1 cellular context compared by ENCODE assay signal in genomic region chr1:40877681-40878080, GRCh38.
TF ChIP-seq lines count a peak whose summit lies in the region.

No MANE protein-coding gene starts in this region.

TF ChIP-seq in H1, 55 proteins besides CTCF, POLR2A, EP300 and RAD21:
- TF ChIP-seq SIN3A (conservative IDR thresholded peaks at IDR 0.05 in 1 of 2, IDR thresholded peaks at IDR 0.05 in 1 of 2; ENCODE audit: low read depth in 1 of 2, low read length in 2 of 2) (no peak), CREB1 (IDR thresholded peaks at IDR 0.05) (no peak), SP2 (IDR thresholded peaks at IDR 0.05; ENCODE audit: low read length) (no peak), TAF1 (IDR thresholded peaks at IDR 0.05; ENCODE audit: low read depth, low read length) (no peak), USF2 (IDR thresholded peaks at IDR 0.05; ENCODE audit: low read length) (no peak)
